ENCODE assay signal across 1 cellular context in genomic region chr9:76956376-76956775, GRCh38. TPM values are rescaled to one million over a fixed set of nuclear protein-coding genes. Genes with fewer than 3 reads are reported as not detected.
"Had no signal": no experiment of that assay in that cellular context is flagged by ENCODE, and none has a peak within 500 bp of the region (broad histone marks: within the 10 kb centered on the region; RNA-seq: fewer than 3 reads in every experiment).

No MANE protein-coding gene starts in this region.

RNA-seq across cellular contexts. Expression of gene PRUNE2, which starts 50.5 kb away (rescaled TPM):
- total RNA-seq: naive thymus-derived CD8-positive, alpha-beta T cell had no signal
